In genomic region chr12:50925342-50925651, GRCh38 we compare ENCODE assay signal across 8 cellular contexts. TPM values are rescaled to one million over a fixed set of nuclear protein-coding genes. Genes with fewer than 3 reads are reported as not detected.
DNase-seq lines count a peak whose midpoint lies in the region; ATAC-seq, FAIRE-seq and TF ChIP-seq lines count a peak whose summit lies in the region.

No MANE protein-coding gene starts in this region.

- TF ChIP-seq POLR2A in GM12892 (IDR thresholded peaks at IDR 0.05; ENCODE audit: low read depth, low read length), result no peak

- no peaks in the 10 kb centered on the region for H3K27me3 ChIP-seq in hepatocyte

- H3K4me3 Mint-ChIP-seq in activated CD8-positive, alpha-beta memory T cell treated with anti-CD3 and anti-CD28 coated beads, Interleukin-2, amount 10 ng/mL, durations not matched to agents 7 days and 5 days, result peak overlapping the region; percentile 72
- peak overlapping the region; percentile 77 for H3K4me3 Mint-ChIP-seq in activated CD8-positive, alpha-beta T cell treated with anti-CD3 and anti-CD28 coated beads, Interleukin-2, amount 10 ng/mL, durations not matched to agents 7 days and 5 days

- ATAC-seq in activated CD8-positive, alpha-beta memory T cell treated with anti-CD3 and anti-CD28 coated beads, Interleukin-2, amount 10 ng/mL, durations not matched to agents 7 days and 5 days, result peak; percentile 28
- ATAC-seq in activated CD8-positive, alpha-beta T cell treated with anti-CD3 and anti-CD28 coated beads, Interleukin-2, amount 10 ng/mL, durations not matched to agents 7 days and 5 days, result peak; percentile 19
- ATAC-seq in HG03571 (IDR thresholded peaks at IDR 0.05; ENCODE audit: unreplicated experiment) (no peak), HG02884 (IDR thresholded peaks at IDR 0.05; ENCODE audit: unreplicated experiment) (no peak)

- no peaks in the 10 kb centered on the region for H3K9me3 ChIP-seq in hepatocyte (ENCODE audit: low read depth)

- H3K27ac ChIP-seq in hepatocyte (peak overlapping the region; percentile 94), skin epidermis (peak overlapping the region in 20 of 21 experiments; percentile 43 to 94 (median 80))

- CTCF ChIA-PET in activated CD8-positive, alpha-beta memory T cell treated with anti-CD3 and anti-CD28 coated beads, Interleukin-2, amount 10 ng/mL, durations not matched to agents 7 days and 5 days (lab: Charles Lee), result interaction anchor here (1.4 to 1.7 kb wide), 4 partner anchors 100 to 416 kb away, joined by 4 to 7 read pairs (median 6); no protein-coding TSS in a partner anchor
- CTCF ChIA-PET in activated CD8-positive, alpha-beta T cell treated with anti-CD3 and anti-CD28 coated beads, Interleukin-2, amount 10 ng/mL, durations not matched to agents 7 days and 5 days (lab: Charles Lee), result interaction anchor here (1.2 to 3.4 kb wide), 4 partner anchors 60 to 160 kb away, joined by 3 to 10 read pairs (median 8); no protein-coding TSS in a partner anchor

- H3K4me3 ChIP-seq in hepatocyte (peak overlapping the region; percentile 42), skin epidermis (peak overlapping the region; percentile 34 to 56 (median 49))

- peak overlapping the region; percentile 84 for H3K4me2 ChIP-seq in hepatocyte

- peak overlapping the region; percentile 37 for H2AFZ ChIP-seq in hepatocyte

- no peaks in the 10 kb centered on the region for H3K36me3 ChIP-seq in hepatocyte (replicated peaks; ENCODE audit: insufficient read depth, low read depth)

- peaks cover 3% of the 10 kb centered on the region for H3K36me3 Mint-ChIP-seq in activated CD8-positive, alpha-beta memory T cell treated with anti-CD3 and anti-CD28 coated beads, Interleukin-2, amount 10 ng/mL, durations not matched to agents 7 days and 5 days
- peaks cover 6% of the 10 kb centered on the region for H3K36me3 Mint-ChIP-seq in activated CD8-positive, alpha-beta T cell treated with anti-CD3 and anti-CD28 coated beads, Interleukin-2, amount 10 ng/mL, durations not matched to agents 7 days and 5 days (ENCODE audit: low read depth)

- H3K9me3 Mint-ChIP-seq in activated CD8-positive, alpha-beta memory T cell treated with anti-CD3 and anti-CD28 coated beads, Interleukin-2, amount 10 ng/mL, durations not matched to agents 7 days and 5 days (ENCODE audit: low read depth), result no peaks in the 10 kb centered on the region
- no peaks in the 10 kb centered on the region for H3K9me3 Mint-ChIP-seq in activated CD8-positive, alpha-beta T cell treated with anti-CD3 and anti-CD28 coated beads, Interleukin-2, amount 10 ng/mL, durations not matched to agents 7 days and 5 days (ENCODE audit: insufficient read depth)

- no peak for TF ChIP-seq CTCF in hepatocyte (IDR thresholded peaks at IDR 0.05; ENCODE audit: poor library complexity)

- H3K27me3 Mint-ChIP-seq in activated CD8-positive, alpha-beta memory T cell treated with anti-CD3 and anti-CD28 coated beads, Interleukin-2, amount 10 ng/mL, durations not matched to agents 7 days and 5 days, result no peaks in the 10 kb centered on the region
- no peaks in the 10 kb centered on the region for H3K27me3 Mint-ChIP-seq in activated CD8-positive, alpha-beta T cell treated with anti-CD3 and anti-CD28 coated beads, Interleukin-2, amount 10 ng/mL, durations not matched to agents 7 days and 5 days (ENCODE audit: low read depth)

- H3K4me1 Mint-ChIP-seq in activated CD8-positive, alpha-beta memory T cell treated with anti-CD3 and anti-CD28 coated beads, Interleukin-2, amount 10 ng/mL, durations not matched to agents 7 days and 5 days, result peaks cover 44% of the 10 kb centered on the region
- peaks cover 50% of the 10 kb centered on the region for H3K4me1 Mint-ChIP-seq in activated CD8-positive, alpha-beta T cell treated with anti-CD3 and anti-CD28 coated beads, Interleukin-2, amount 10 ng/mL, durations not matched to agents 7 days and 5 days (ENCODE audit: low read depth)

- H3K4me1 ChIP-seq in hepatocyte (ENCODE audit: insufficient read depth), result peaks cover 38% of the 10 kb centered on the region

- 45% methylated on average over 7 of the region's 7 CpGs for WGBS in hepatocyte (ENCODE audit: low lambda C conversion rate, missing lambda C conversion rate)

- DNase-seq in activated CD8-positive, alpha-beta memory T cell treated with anti-CD3 and anti-CD28 coated beads, Interleukin-2, amount 10 ng/mL, durations not matched to agents 7 days and 5 days, result peak; percentile 43
- DNase-seq in activated CD8-positive, alpha-beta memory T cell treated with anti-CD3 and anti-CD28 coated beads for 24 hours, result no peak
- DNase-seq in activated CD8-positive, alpha-beta T cell treated with anti-CD3 and anti-CD28 coated beads, Interleukin-2, amount 10 ng/mL, durations not matched to agents 7 days and 5 days, result peak; percentile 30
- no peak for DNase-seq in hepatocyte (ENCODE audit: low spot score)
- no peak for DNase-seq in GM12892 (ENCODE audit: insufficient read length)

- H4K20me1 ChIP-seq in hepatocyte (ENCODE audit: insufficient read depth, poor library complexity, severe bottlenecking), result no peaks in the 10 kb centered on the region

- peak overlapping the region; percentile 82 for H3K27ac Mint-ChIP-seq in activated CD8-positive, alpha-beta memory T cell treated with anti-CD3 and anti-CD28 coated beads, Interleukin-2, amount 10 ng/mL, durations not matched to agents 7 days and 5 days
- H3K27ac Mint-ChIP-seq in activated CD8-positive, alpha-beta T cell treated with anti-CD3 and anti-CD28 coated beads, Interleukin-2, amount 10 ng/mL, durations not matched to agents 7 days and 5 days, result peak overlapping the region; percentile 22

- H3K9me2 ChIP-seq in hepatocyte (replicated peaks; ENCODE audit: insufficient read depth), result no peaks in the 10 kb centered on the region

- no peak for FAIRE-seq in GM12892 (lab: Jason Lieb, UNC)

- H3K79me2 ChIP-seq in hepatocyte, result peaks cover 46% of the 10 kb centered on the region

- POLR2A ChIA-PET in activated CD8-positive, alpha-beta T cell treated with anti-CD3 and anti-CD28 coated beads, Interleukin-2, amount 10 ng/mL, durations not matched to agents 7 days and 5 days (lab: Charles Lee), result interaction anchor here (0.8 to 1.1 kb wide), 5 partner anchors 60 to 396 kb away, joined by 3 to 9 read pairs (median 3); partner anchors contain the start of genes ATF1 and SLC11A2

RNA-seq across cellular contexts. Expression of gene HIGD1C, which starts 27.0 kb away (rescaled TPM):
- not detected for total RNA-seq in activated CD8-positive, alpha-beta memory T cell treated with anti-CD3 and anti-CD28 coated beads, Interleukin-2, amount 10 ng/mL, durations not matched to agents 7 days and 5 days
- not detected for total RNA-seq in activated CD8-positive, alpha-beta T cell treated with anti-CD3 and anti-CD28 coated beads, Interleukin-2, amount 10 ng/mL, durations not matched to agents 7 days and 5 days
- not detected in 2 replicates for total RNA-seq in hepatocyte
- polyA plus RNA-seq in hepatocyte, result not detected in 2 replicates
- not detected for polyA plus RNA-seq in GM12892 (2012; ENCODE audit: missing spikeins)

Comparison
In these comparisons a context has a peak if more than half of its experiments do, and no peak if none do; other contexts are left out.
1. DNase-seq: peak in activated CD8-positive, alpha-beta memory T cell treated with anti-CD3 and anti-CD28 coated beads, Interleukin-2, amount 10 ng/mL, durations not matched to agents 7 days and 5 days (single experiment) and activated CD8-positive, alpha-beta T cell treated with anti-CD3 and anti-CD28 coated beads, Interleukin-2, amount 10 ng/mL, durations not matched to agents 7 days and 5 days (single experiment); none in activated CD8-positive, alpha-beta memory T cell treated with anti-CD3 and anti-CD28 coated beads for 24 hours (single experiment), hepatocyte (single experiment) and GM12892 (single experiment).
2. ATAC-seq: peak in activated CD8-positive, alpha-beta memory T cell treated with anti-CD3 and anti-CD28 coated beads, Interleukin-2, amount 10 ng/mL, durations not matched to agents 7 days and 5 days (single experiment) and activated CD8-positive, alpha-beta T cell treated with anti-CD3 and anti-CD28 coated beads, Interleukin-2, amount 10 ng/mL, durations not matched to agents 7 days and 5 days (single experiment); none in HG03571 (single experiment) and HG02884 (single experiment).